21 cellular contexts compared by ENCODE assay signal in genomic region chr11:65946655-65947054, GRCh38. TPM values are rescaled to one million over a fixed set of nuclear protein-coding genes. Genes with fewer than 3 reads are reported as not detected.
"Had no signal": no experiment of that assay in that cellular context is flagged by ENCODE, and none has a peak within 500 bp of the region (broad histone marks: within the 10 kb centered on the region; RNA-seq: fewer than 3 reads in every experiment).

No MANE protein-coding gene starts in this region.

- H3K4me3 Mint-ChIP-seq: activated CD8-positive, alpha-beta T cell treated with anti-CD3 and anti-CD28 coated beads, Interleukin-2, amount 10 ng/mL, durations not matched to agents 7 days and 5 days; activated T-helper 1 cell treated with anti-CD3 and anti-CD28 coated beads, Interleukin-12 subunit alpha, Interleukin-12 subunit beta, Interleukin-2, Interleukin-4 antibody, amounts not matched to agents 30 ng/mL and 10 ng/mL and 1 ng/mL, durations not matched to agents 14 hours and 24 hours and 36 hours; immature natural killer cell; naive B cell; stimulated activated memory B cell treated with anti-CD40 and anti-IgM and Interleukin-4, amounts not matched to agents 10 μg/mL and 1 μg/mL and 100 μg/mL, for 72 hours had no signal

- DNase-seq: activated CD4-positive, alpha-beta T cell treated with anti-CD3 and anti-CD28 coated beads for 48 hours; activated CD8-positive, alpha-beta memory T cell treated with anti-CD3 and anti-CD28 coated beads, Interleukin-2, amount 50 U/mL, for 48 hours; activated CD8-positive, alpha-beta T cell treated with anti-CD3 and anti-CD28 coated beads, Interleukin-2, amount 10 ng/mL, durations not matched to agents 7 days and 5 days; activated naive CD4-positive, alpha-beta T cell; aorta; hippocampal formation; immature natural killer cell; left colon; naive B cell; nucleus accumbens; tibial artery had no signal

- H3K4me1 ChIP-seq: breast epithelium, tibial artery, vagina had no signal

- H3K4me3 ChIP-seq: breast epithelium, smooth muscle cell, tibial artery, vagina had no signal

- H3K27me3 ChIP-seq: vagina had no signal

- H3K27me3 Mint-ChIP-seq: stimulated activated memory B cell treated with anti-CD40 and anti-IgM and Interleukin-4, amounts not matched to agents 10 μg/mL and 1 μg/mL and 100 μg/mL, for 72 hours had no signal

- H3K36me3 ChIP-seq: breast epithelium, tibial artery, vagina had no signal

- H3K27ac Mint-ChIP-seq: activated CD8-positive, alpha-beta T cell treated with anti-CD3 and anti-CD28 coated beads, Interleukin-2, amount 10 ng/mL, durations not matched to agents 7 days and 5 days; activated T-helper 1 cell treated with anti-CD3 and anti-CD28 coated beads, Interleukin-12 subunit alpha, Interleukin-12 subunit beta, Interleukin-2, Interleukin-4 antibody, amounts not matched to agents 30 ng/mL and 10 ng/mL and 1 ng/mL, durations not matched to agents 14 hours and 24 hours and 36 hours; immature natural killer cell; naive B cell; progenitor cell of endocrine pancreas; stimulated activated memory B cell treated with anti-CD40 and anti-IgM and Interleukin-4, amounts not matched to agents 10 μg/mL and 1 μg/mL and 100 μg/mL, for 72 hours had no signal

- H3K9me3 ChIP-seq: breast epithelium, tibial artery, vagina had no signal

- H3K36me3 Mint-ChIP-seq: immature natural killer cell; naive B cell; stimulated activated memory B cell treated with anti-CD40 and anti-IgM and Interleukin-4, amounts not matched to agents 10 μg/mL and 1 μg/mL and 100 μg/mL, for 72 hours had no signal

- H3K9me3 Mint-ChIP-seq: activated T-helper 1 cell treated with anti-CD3 and anti-CD28 coated beads, Interleukin-12 subunit alpha, Interleukin-12 subunit beta, Interleukin-2, Interleukin-4 antibody, amounts not matched to agents 30 ng/mL and 10 ng/mL and 1 ng/mL, durations not matched to agents 14 hours and 24 hours and 36 hours; immature natural killer cell; naive B cell; stimulated activated memory B cell treated with anti-CD40 and anti-IgM and Interleukin-4, amounts not matched to agents 10 μg/mL and 1 μg/mL and 100 μg/mL, for 72 hours had no signal

- ATAC-seq: activated CD8-positive, alpha-beta T cell treated with anti-CD3 and anti-CD28 coated beads, Interleukin-2, amount 10 ng/mL, durations not matched to agents 7 days and 5 days; left colon; right cardiac atrium; stimulated activated memory B cell treated with anti-CD40 and anti-IgM and Interleukin-4, amounts not matched to agents 10 μg/mL and 1 μg/mL and 100 μg/mL, for 72 hours had no signal

- H3K4me1 Mint-ChIP-seq: immature natural killer cell had no signal

RNA-seq across cellular contexts. Expression of gene TSGA10IP, which starts 1.4 kb away (rescaled TPM):
- total RNA-seq: activated CD8-positive, alpha-beta T cell treated with anti-CD3 and anti-CD28 coated beads, Interleukin-2, amount 10 ng/mL, durations not matched to agents 7 days and 5 days; activated T-helper 1 cell treated with anti-CD3 and anti-CD28 coated beads, Interleukin-12 subunit alpha, Interleukin-12 subunit beta, Interleukin-2, Interleukin-4 antibody, amounts not matched to agents 30 ng/mL and 10 ng/mL and 1 ng/mL, durations not matched to agents 14 hours and 24 hours and 36 hours; aorta; breast epithelium; cerebellum; dermis microvascular lymphatic vessel endothelial cell; left colon; lung microvascular endothelial cell; progenitor cell of endocrine pancreas; right cardiac atrium; vagina had no signal

RNA-seq across cellular contexts. Expression of gene FOSL1, which starts 46.5 kb away (rescaled TPM):
- total RNA-seq: cerebellum had no signal
